3 cellular contexts compared by ENCODE assay signal in the genomic region with DNA sequence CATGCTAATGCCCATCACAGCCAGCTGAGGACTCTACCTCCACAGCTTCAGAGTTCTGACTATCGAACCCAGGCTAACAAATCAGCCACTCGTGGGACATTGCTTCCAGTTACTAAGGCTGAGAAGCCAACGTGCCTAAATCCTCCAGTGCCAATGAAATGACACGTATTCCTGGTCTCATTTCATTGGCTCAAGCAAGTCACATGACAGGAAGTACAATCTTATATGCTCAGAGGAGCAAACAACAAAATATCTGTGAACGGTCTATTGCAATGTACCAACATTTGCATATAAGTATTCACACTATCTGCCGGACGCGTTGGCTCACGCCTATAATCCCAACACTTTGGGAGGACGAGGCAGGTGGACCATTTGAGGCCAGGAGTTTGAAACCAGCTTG.
A peak's percentile ranks its signal among the peaks of the same experiment; 100 is the strongest.
TF ChIP-seq lines count a peak whose summit lies in the region.

No MANE protein-coding gene starts in this region.

TF ChIP-seq in SK-N-SH, 30 proteins besides CTCF, POLR2A, EP300 and RAD21:
- no peak for TF ChIP-seq FOXM1 (IDR thresholded peaks at IDR 0.05; ENCODE audit: low read depth)
- TF ChIP-seq, protein P1, sequence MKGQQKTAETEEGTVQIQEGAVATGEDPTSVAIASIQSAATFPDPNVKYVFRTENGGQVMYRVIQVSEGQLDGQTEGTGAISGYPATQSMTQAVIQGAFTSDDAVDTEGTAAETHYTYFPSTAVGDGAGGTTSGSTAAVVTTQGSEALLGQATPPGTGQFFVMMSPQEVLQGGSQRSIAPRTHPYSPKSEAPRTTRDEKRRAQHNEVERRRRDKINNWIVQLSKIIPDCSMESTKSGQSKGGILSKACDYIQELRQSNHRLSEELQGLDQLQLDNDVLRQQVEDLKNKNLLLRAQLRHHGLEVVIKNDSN (IDR thresholded peaks at IDR 0.05; ENCODE audit: borderline replicate concordance, low read depth) = peak; percentile 73; the same call in 1 of the 2 replicates

TF ChIP-seq in SK-N-SH treated with all-trans-retinoic acid at 6 μM for 48 hours, 23 proteins besides CTCF, POLR2A, EP300 and RAD21:
- TF ChIP-seq SNAI2 (CRISPR knock-in tag; IDR thresholded peaks at IDR 0.05) (no peak), ZNF565 (CRISPR knock-in tag; conservative IDR thresholded peaks at IDR 0.05; ENCODE audit: low read depth) (no peak)
- TF ChIP-seq, protein P2, sequence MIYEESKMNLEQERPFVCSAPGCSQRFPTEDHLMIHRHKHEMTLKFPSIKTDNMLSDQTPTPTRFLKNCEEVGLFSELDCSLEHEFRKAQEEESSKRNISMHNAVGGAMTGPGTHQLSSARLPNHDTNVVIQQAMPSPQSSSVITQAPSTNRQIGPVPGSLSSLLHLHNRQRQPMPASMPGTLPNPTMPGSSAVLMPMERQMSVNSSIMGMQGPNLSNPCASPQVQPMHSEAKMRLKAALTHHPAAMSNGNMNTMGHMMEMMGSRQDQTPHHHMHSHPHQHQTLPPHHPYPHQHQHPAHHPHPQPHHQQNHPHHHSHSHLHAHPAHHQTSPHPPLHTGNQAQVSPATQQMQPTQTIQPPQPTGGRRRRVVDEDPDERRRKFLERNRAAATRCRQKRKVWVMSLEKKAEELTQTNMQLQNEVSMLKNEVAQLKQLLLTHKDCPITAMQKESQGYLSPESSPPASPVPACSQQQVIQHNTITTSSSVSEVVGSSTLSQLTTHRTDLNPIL (CRISPR knock-in tag; IDR thresholded peaks at IDR 0.05; ENCODE audit: low read depth) = no peak
- TF ChIP-seq, protein P3, sequence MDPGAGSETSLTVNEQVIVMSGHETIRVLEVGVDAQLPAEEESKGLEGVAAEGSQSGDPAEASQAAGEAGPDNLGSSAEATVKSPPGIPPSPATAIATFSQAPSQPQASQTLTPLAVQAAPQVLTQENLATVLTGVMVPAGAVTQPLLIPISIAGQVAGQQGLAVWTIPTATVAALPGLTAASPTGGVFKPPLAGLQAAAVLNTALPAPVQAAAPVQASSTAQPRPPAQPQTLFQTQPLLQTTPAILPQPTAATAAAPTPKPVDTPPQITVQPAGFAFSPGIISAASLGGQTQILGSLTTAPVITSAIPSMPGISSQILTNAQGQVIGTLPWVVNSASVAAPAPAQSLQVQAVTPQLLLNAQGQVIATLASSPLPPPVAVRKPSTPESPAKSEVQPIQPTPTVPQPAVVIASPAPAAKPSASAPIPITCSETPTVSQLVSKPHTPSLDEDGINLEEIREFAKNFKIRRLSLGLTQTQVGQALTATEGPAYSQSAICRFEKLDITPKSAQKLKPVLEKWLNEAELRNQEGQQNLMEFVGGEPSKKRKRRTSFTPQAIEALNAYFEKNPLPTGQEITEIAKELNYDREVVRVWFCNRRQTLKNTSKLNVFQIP (CRISPR knock-in tag; IDR thresholded peaks at IDR 0.05; ENCODE audit: borderline replicate concordance, low read depth) = no peak

TF ChIP-seq in K562, 482 proteins besides CTCF, POLR2A, EP300 and RAD21 (continues in another document):
- TF ChIP-seq, protein P4, sequence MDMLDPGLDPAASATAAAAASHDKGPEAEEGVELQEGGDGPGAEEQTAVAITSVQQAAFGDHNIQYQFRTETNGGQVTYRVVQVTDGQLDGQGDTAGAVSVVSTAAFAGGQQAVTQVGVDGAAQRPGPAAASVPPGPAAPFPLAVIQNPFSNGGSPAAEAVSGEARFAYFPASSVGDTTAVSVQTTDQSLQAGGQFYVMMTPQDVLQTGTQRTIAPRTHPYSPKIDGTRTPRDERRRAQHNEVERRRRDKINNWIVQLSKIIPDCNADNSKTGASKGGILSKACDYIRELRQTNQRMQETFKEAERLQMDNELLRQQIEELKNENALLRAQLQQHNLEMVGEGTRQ (CRISPR knock-in tag; IDR thresholded peaks at IDR 0.05) = peak; percentile 85
- TF ChIP-seq, protein P5, sequence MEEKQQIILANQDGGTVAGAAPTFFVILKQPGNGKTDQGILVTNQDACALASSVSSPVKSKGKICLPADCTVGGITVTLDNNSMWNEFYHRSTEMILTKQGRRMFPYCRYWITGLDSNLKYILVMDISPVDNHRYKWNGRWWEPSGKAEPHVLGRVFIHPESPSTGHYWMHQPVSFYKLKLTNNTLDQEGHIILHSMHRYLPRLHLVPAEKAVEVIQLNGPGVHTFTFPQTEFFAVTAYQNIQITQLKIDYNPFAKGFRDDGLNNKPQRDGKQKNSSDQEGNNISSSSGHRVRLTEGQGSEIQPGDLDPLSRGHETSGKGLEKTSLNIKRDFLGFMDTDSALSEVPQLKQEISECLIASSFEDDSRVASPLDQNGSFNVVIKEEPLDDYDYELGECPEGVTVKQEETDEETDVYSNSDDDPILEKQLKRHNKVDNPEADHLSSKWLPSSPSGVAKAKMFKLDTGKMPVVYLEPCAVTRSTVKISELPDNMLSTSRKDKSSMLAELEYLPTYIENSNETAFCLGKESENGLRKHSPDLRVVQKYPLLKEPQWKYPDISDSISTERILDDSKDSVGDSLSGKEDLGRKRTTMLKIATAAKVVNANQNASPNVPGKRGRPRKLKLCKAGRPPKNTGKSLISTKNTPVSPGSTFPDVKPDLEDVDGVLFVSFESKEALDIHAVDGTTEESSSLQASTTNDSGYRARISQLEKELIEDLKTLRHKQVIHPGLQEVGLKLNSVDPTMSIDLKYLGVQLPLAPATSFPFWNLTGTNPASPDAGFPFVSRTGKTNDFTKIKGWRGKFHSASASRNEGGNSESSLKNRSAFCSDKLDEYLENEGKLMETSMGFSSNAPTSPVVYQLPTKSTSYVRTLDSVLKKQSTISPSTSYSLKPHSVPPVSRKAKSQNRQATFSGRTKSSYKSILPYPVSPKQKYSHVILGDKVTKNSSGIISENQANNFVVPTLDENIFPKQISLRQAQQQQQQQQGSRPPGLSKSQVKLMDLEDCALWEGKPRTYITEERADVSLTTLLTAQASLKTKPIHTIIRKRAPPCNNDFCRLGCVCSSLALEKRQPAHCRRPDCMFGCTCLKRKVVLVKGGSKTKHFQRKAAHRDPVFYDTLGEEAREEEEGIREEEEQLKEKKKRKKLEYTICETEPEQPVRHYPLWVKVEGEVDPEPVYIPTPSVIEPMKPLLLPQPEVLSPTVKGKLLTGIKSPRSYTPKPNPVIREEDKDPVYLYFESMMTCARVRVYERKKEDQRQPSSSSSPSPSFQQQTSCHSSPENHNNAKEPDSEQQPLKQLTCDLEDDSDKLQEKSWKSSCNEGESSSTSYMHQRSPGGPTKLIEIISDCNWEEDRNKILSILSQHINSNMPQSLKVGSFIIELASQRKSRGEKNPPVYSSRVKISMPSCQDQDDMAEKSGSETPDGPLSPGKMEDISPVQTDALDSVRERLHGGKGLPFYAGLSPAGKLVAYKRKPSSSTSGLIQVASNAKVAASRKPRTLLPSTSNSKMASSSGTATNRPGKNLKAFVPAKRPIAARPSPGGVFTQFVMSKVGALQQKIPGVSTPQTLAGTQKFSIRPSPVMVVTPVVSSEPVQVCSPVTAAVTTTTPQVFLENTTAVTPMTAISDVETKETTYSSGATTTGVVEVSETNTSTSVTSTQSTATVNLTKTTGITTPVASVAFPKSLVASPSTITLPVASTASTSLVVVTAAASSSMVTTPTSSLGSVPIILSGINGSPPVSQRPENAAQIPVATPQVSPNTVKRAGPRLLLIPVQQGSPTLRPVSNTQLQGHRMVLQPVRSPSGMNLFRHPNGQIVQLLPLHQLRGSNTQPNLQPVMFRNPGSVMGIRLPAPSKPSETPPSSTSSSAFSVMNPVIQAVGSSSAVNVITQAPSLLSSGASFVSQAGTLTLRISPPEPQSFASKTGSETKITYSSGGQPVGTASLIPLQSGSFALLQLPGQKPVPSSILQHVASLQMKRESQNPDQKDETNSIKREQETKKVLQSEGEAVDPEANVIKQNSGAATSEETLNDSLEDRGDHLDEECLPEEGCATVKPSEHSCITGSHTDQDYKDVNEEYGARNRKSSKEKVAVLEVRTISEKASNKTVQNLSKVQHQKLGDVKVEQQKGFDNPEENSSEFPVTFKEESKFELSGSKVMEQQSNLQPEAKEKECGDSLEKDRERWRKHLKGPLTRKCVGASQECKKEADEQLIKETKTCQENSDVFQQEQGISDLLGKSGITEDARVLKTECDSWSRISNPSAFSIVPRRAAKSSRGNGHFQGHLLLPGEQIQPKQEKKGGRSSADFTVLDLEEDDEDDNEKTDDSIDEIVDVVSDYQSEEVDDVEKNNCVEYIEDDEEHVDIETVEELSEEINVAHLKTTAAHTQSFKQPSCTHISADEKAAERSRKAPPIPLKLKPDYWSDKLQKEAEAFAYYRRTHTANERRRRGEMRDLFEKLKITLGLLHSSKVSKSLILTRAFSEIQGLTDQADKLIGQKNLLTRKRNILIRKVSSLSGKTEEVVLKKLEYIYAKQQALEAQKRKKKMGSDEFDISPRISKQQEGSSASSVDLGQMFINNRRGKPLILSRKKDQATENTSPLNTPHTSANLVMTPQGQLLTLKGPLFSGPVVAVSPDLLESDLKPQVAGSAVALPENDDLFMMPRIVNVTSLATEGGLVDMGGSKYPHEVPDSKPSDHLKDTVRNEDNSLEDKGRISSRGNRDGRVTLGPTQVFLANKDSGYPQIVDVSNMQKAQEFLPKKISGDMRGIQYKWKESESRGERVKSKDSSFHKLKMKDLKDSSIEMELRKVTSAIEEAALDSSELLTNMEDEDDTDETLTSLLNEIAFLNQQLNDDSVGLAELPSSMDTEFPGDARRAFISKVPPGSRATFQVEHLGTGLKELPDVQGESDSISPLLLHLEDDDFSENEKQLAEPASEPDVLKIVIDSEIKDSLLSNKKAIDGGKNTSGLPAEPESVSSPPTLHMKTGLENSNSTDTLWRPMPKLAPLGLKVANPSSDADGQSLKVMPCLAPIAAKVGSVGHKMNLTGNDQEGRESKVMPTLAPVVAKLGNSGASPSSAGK (IDR thresholded peaks at IDR 0.05) = peak; percentile 35
- TF ChIP-seq CHD2 (IDR thresholded peaks at IDR 0.05; ENCODE audit: low read depth, low read length) (no peak), GABPA (tag; conservative IDR thresholded peaks at IDR 0.05; ENCODE audit: low read depth) (peak; percentile 36; the same call in 1 of the 2 replicates), ETV1 (tag; conservative IDR thresholded peaks at IDR 0.05; ENCODE audit: low read depth) (peak; percentile 42; the same call in 1 of the 2 replicates), TCF7 (IDR thresholded peaks at IDR 0.05; ENCODE audit: borderline replicate concordance) (no peak), PTTG1 (tag; IDR thresholded peaks at IDR 0.05; ENCODE audit: low read depth) (no peak), L3MBTL2 (IDR thresholded peaks at IDR 0.05) (peak; percentile 75), TOE1 (IDR thresholded peaks at IDR 0.05; ENCODE audit: borderline replicate concordance) (peak; percentile 90), TOE1 (CRISPR knock-in tag; IDR thresholded peaks at IDR 0.05; ENCODE audit: borderline replicate concordance, low read depth) (no peak), ZNF76 (CRISPR knock-in tag; IDR thresholded peaks at IDR 0.05; ENCODE audit: borderline replicate concordance) (no peak), ELF1 (tag; IDR thresholded peaks at IDR 0.05) (peak; percentile 60)
- TF ChIP-seq, protein P6, sequence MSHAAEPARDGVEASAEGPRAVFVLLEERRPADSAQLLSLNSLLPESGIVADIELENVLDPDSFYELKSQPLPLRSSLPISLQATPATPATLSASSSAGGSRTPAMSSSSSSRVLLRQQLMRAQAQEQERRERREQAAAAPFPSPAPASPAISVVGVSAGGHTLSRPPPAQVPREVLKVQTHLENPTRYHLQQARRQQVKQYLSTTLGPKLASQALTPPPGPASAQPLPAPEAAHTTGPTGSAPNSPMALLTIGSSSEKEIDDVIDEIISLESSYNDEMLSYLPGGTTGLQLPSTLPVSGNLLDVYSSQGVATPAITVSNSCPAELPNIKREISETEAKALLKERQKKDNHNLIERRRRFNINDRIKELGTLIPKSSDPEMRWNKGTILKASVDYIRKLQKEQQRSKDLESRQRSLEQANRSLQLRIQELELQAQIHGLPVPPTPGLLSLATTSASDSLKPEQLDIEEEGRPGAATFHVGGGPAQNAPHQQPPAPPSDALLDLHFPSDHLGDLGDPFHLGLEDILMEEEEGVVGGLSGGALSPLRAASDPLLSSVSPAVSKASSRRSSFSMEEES (CRISPR knock-in tag; IDR thresholded peaks at IDR 0.05) = peak; percentile 90
- TF ChIP-seq, protein P7, sequence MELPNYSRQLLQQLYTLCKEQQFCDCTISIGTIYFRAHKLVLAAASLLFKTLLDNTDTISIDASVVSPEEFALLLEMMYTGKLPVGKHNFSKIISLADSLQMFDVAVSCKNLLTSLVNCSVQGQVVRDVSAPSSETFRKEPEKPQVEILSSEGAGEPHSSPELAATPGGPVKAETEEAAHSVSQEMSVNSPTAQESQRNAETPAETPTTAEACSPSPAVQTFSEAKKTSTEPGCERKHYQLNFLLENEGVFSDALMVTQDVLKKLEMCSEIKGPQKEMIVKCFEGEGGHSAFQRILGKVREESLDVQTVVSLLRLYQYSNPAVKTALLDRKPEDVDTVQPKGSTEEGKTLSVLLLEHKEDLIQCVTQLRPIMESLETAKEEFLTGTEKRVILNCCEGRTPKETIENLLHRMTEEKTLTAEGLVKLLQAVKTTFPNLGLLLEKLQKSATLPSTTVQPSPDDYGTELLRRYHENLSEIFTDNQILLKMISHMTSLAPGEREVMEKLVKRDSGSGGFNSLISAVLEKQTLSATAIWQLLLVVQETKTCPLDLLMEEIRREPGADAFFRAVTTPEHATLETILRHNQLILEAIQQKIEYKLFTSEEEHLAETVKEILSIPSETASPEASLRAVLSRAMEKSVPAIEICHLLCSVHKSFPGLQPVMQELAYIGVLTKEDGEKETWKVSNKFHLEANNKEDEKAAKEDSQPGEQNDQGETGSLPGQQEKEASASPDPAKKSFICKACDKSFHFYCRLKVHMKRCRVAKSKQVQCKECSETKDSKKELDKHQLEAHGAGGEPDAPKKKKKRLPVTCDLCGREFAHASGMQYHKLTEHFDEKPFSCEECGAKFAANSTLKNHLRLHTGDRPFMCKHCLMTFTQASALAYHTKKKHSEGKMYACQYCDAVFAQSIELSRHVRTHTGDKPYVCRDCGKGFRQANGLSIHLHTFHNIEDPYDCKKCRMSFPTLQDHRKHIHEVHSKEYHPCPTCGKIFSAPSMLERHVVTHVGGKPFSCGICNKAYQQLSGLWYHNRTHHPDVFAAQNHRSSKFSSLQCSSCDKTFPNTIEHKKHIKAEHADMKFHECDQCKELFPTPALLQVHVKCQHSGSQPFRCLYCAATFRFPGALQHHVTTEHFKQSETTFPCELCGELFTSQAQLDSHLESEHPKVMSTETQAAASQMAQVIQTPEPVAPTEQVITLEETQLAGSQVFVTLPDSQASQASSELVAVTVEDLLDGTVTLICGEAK (IDR thresholded peaks at IDR 0.05) = peak; percentile 46
- TF ChIP-seq, protein P7 (CRISPR knock-in tag; IDR thresholded peaks at IDR 0.05) = no peak
